Comparison of ENCODE assay signal across 16 cellular contexts in the genomic region with DNA sequence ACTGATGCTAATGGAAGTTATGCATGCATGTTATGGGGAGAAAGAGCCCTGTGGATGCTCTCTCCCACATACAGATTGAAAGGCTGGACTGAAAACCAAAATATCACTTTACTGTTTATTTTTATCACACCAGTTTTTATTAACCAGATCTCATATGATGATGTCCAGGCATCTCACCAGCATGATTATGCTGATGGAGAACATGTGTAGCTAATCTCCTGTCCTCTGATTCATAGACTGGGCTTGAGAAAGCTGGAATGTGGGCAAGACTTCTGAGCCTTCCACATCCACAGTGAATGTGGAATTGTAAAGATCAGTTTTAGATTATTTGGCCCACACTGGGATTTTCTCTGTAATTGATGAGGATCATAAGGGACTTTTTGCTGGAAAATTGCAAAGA.
DNase-seq lines count a peak whose midpoint lies in the region; FAIRE-seq and TF ChIP-seq lines count a peak whose summit lies in the region.
"Had no signal": no experiment of that assay in that cellular context is flagged by ENCODE, and none has a peak within 500 bp of the region (broad histone marks: within the 10 kb centered on the region; RNA-seq: fewer than 3 reads in every experiment).

No MANE protein-coding gene starts in this region.

- H2AFZ ChIP-seq in GM23248 = no peak overlapping the region
- H2AFZ ChIP-seq: PC-9 had no signal

- no peaks in the 10 kb centered on the region for H3K79me2 ChIP-seq in GM23248 (ENCODE audit: insufficient read depth)

- H3K4me3 ChIP-seq in GM23248 (no peak overlapping the region), foreskin fibroblast (ENCODE audit: low read depth in 1 of 2, low read length in 2 of 2) (no peak overlapping the region)
- H3K4me3 ChIP-seq: MG63, PC-9, SK-N-MC had no signal

- H3K27ac Mint-ChIP-seq in activated CD4-positive, alpha-beta T cell treated with anti-CD3 and anti-CD28 coated beads, Interleukin-2, amount 10 ng/mL, durations not matched to agents 7 days and 5 days = no peak overlapping the region
- H3K27ac Mint-ChIP-seq in nephron progenitor cell = no peak overlapping the region

- no peaks in the 10 kb centered on the region for H3K9me3 Mint-ChIP-seq in activated CD4-positive, alpha-beta T cell treated with anti-CD3 and anti-CD28 coated beads, Interleukin-2, amount 10 ng/mL, durations not matched to agents 7 days and 5 days
- H3K9me3 Mint-ChIP-seq in nephron progenitor cell = no peaks in the 10 kb centered on the region

- no peaks in the 10 kb centered on the region for H3F3A ChIP-seq in GM23248 (ENCODE audit: insufficient read depth)

- no peak overlapping the region for H3K9ac ChIP-seq in GM23248

- CTCF ChIA-PET in activated CD4-positive, alpha-beta T cell treated with anti-CD3 and anti-CD28 coated beads, Interleukin-2, amount 10 ng/mL, durations not matched to agents 7 days and 5 days (lab: Charles Lee) = interaction anchor here (1.9 kb wide), 1 partner anchor 103 kb away, joined by 5 read pairs; no protein-coding TSS in a partner anchor

- no peak for FAIRE-seq in H54 (lab: Jason Lieb, UNC)

- H3K36me3 Mint-ChIP-seq in activated CD4-positive, alpha-beta T cell treated with anti-CD3 and anti-CD28 coated beads, Interleukin-2, amount 10 ng/mL, durations not matched to agents 7 days and 5 days (ENCODE audit: low read depth) = no peaks in the 10 kb centered on the region
- no peaks in the 10 kb centered on the region for H3K36me3 Mint-ChIP-seq in nephron progenitor cell (ENCODE audit: low read depth)

- TF ChIP-seq POLR2A in H54 (IDR thresholded peaks at IDR 0.05; ENCODE audit: low read depth, low read length) = no peak

- in situ Hi-C loops in GM23248 (cut with MboI) = no loop called here

- H3K4me1 Mint-ChIP-seq in activated CD4-positive, alpha-beta T cell treated with anti-CD3 and anti-CD28 coated beads, Interleukin-2, amount 10 ng/mL, durations not matched to agents 7 days and 5 days = no peaks in the 10 kb centered on the region
- H3K4me1 Mint-ChIP-seq in nephron progenitor cell = no peaks in the 10 kb centered on the region

- TF ChIP-seq CTCF in foreskin fibroblast (IDR thresholded peaks at IDR 0.05; ENCODE audit: low read depth, low read length) (no peak), nephron progenitor cell (IDR thresholded peaks at IDR 0.05) (no peak)

- no peak overlapping the region for H3K4me3 Mint-ChIP-seq in activated CD4-positive, alpha-beta T cell treated with anti-CD3 and anti-CD28 coated beads, Interleukin-2, amount 10 ng/mL, durations not matched to agents 7 days and 5 days
- H3K4me3 Mint-ChIP-seq in nephron progenitor cell = no peak overlapping the region

- no peaks in the 10 kb centered on the region for H4K20me1 ChIP-seq in GM23248 (ENCODE audit: insufficient read depth)

- no peaks in the 10 kb centered on the region for H3K36me3 ChIP-seq in GM23248 (ENCODE audit: low read depth)
- H3K36me3 ChIP-seq: MG63 had no signal

- DNase-seq in GM23248 = peak; percentile 65
- DNase-seq in dedifferentiated amniotic fluid mesenchymal stem cell (ENCODE audit: extremely low spot score) = peak; percentile 50
- DNase-seq in foreskin fibroblast = peak; percentile 13 to 58
- no peak for DNase-seq in H54 (ENCODE audit: insufficient read length, low spot score)
- no peak for DNase-seq in NCI-H2107 treated with DMSO at 0.1 percent for 48 hours (lab: John Stamatoyannopoulos, UW; ENCODE audit: unreplicated experiment)
- no peak for DNase-seq in activated CD4-positive, alpha-beta T cell treated with anti-CD3 and anti-CD28 coated beads, Interleukin-2, amount 10 ng/mL, durations not matched to agents 7 days and 5 days
- DNase-seq in nephron progenitor cell = no peak
- DNase-seq: Caco-2, DMS53, MG63, NCI-H1105, NCI-H187 treated with DMSO at 0.1 percent for 48 hours, NCI-H2171, NCI-H774, PC-9 had no signal

- peaks cover 5% of the 10 kb centered on the region; the same call in 1 of the 2 replicates for H3K4me1 ChIP-seq in GM23248 (ENCODE audit: insufficient read depth)

- H3K4me2 ChIP-seq in GM23248 (ENCODE audit: unreplicated experiment) = no peak overlapping the region
- H3K4me2 ChIP-seq: PC-9 had no signal

- no peaks in the 10 kb centered on the region for H3K9me3 ChIP-seq in GM23248 (ENCODE audit: low read depth)
- H3K9me3 ChIP-seq: MG63 had no signal

- H3K9me2 ChIP-seq in GM23248 (ENCODE audit: insufficient read depth) = no peaks in the 10 kb centered on the region

- H3K27ac ChIP-seq in GM23248 = no peak overlapping the region
- H3K27ac ChIP-seq: PC-9, SK-N-MC had no signal

- POLR2A ChIA-PET in activated CD4-positive, alpha-beta T cell treated with anti-CD3 and anti-CD28 coated beads, Interleukin-2, amount 10 ng/mL, durations not matched to agents 7 days and 5 days (lab: Charles Lee) = no interaction called here

- no peaks in the 10 kb centered on the region for H3K27me3 Mint-ChIP-seq in activated CD4-positive, alpha-beta T cell treated with anti-CD3 and anti-CD28 coated beads, Interleukin-2, amount 10 ng/mL, durations not matched to agents 7 days and 5 days
- peaks cover 10% of the 10 kb centered on the region for H3K27me3 Mint-ChIP-seq in nephron progenitor cell (ENCODE audit: low read depth, poor library complexity)

- peaks cover 30% of the 10 kb centered on the region for H3K27me3 ChIP-seq in GM23248 (replicated peaks; ENCODE audit: insufficient read depth)

Comparison
In these comparisons a context has a peak if more than half of its experiments do, and no peak if none do; other contexts are left out.
1. DNase-seq: peak in GM23248 (single experiment), dedifferentiated amniotic fluid mesenchymal stem cell (single experiment) and foreskin fibroblast (2 of 2); none in H54 (single experiment), NCI-H2107 treated with DMSO at 0.1 percent for 48 hours (single experiment), activated CD4-positive, alpha-beta T cell treated with anti-CD3 and anti-CD28 coated beads, Interleukin-2, amount 10 ng/mL, durations not matched to agents 7 days and 5 days (single experiment) and nephron progenitor cell (single experiment).